ENCODE assay signal across 8 cellular contexts in genomic region chr3:57692404-57693191, GRCh38. TPM values are rescaled to one million over a fixed set of nuclear protein-coding genes. Genes with fewer than 3 reads are reported as not detected.
DNase-seq lines count a peak whose midpoint lies in the region; ATAC-seq and TF ChIP-seq lines count a peak whose summit lies in the region.

DENND6A (minus strand) TSS chr3:57693077; CDS start chr3:57693018, 59 bp downstream.

- no peaks in the 10 kb centered on the region for H3K36me3 ChIP-seq in CD4-positive, CD25-positive, alpha-beta regulatory T cell (ENCODE audit: control insufficient read depth, insufficient read depth, low read length)

- no peaks in the 10 kb centered on the region for H3K27me3 ChIP-seq in CD4-positive, CD25-positive, alpha-beta regulatory T cell (ENCODE audit: control insufficient read depth, insufficient read depth, low read length)
- no peaks in the 10 kb centered on the region for H3K27me3 ChIP-seq in dorsolateral prefrontal cortex

- TF ChIP-seq CTCF in dorsolateral prefrontal cortex (IDR thresholded peaks at IDR 0.05 in 54 of 56, conservative IDR thresholded peaks at IDR 0.05 in 2 of 56; ENCODE audit: low read depth in 1 of 56, partially characterized antibody in 56 of 56) (peak in 23 of 56 donors; percentile 8 to 59 (median 26)), lower leg skin (IDR thresholded peaks at IDR 0.05) (no peak)

- peak within 1 kb of the TSS; percentile 83 to 96 (median 87) for H3K27ac Mint-ChIP-seq in CD4-positive, CD25-positive, alpha-beta regulatory T cell
- peak within 1 kb of the TSS; percentile 92 for H3K27ac Mint-ChIP-seq in activated CD4-positive, alpha-beta memory T cell treated with anti-CD3 and anti-CD28 coated beads for 36 hours

- peaks cover 18 to 48% (median 29%) of the 10 kb centered on the region in 4 donors for H3K4me1 Mint-ChIP-seq in CD4-positive, CD25-positive, alpha-beta regulatory T cell
- peaks cover 35% of the 10 kb centered on the region for H3K4me1 Mint-ChIP-seq in activated CD4-positive, alpha-beta memory T cell treated with anti-CD3 and anti-CD28 coated beads for 36 hours (ENCODE audit: low read depth)

- WGBS in lower leg skin, 2 donors, result 1% methylated on average over 31 to 51 of the region's 77 CpGs

- peak; percentile 78 to 82 for ATAC-seq in CD4-positive, CD25-positive, alpha-beta regulatory T cell (ENCODE audit: low read depth in 2 of 2)
- ATAC-seq in GM19397 (IDR thresholded peaks at IDR 0.05; ENCODE audit: unreplicated experiment), result peak; percentile 91
- peak; percentile 76 for ATAC-seq in HG03565 (IDR thresholded peaks at IDR 0.05; ENCODE audit: unreplicated experiment)

- peaks cover 4% of the 10 kb centered on the region for H3K27me3 Mint-ChIP-seq in CD4-positive, CD25-positive, alpha-beta regulatory T cell
- no peaks in the 10 kb centered on the region for H3K27me3 Mint-ChIP-seq in activated CD4-positive, alpha-beta memory T cell treated with anti-CD3 and anti-CD28 coated beads for 36 hours

- DNase-seq in CD4-positive, CD25-positive, alpha-beta regulatory T cell, result peak; percentile 93 to 96 (median 94)
- peak; percentile 47 for DNase-seq in NCI-H82 treated with DMSO at 0.1 percent for 48 hours (lab: John Stamatoyannopoulos, UW; ENCODE audit: unreplicated experiment)
- DNase-seq in activated CD4-positive, alpha-beta memory T cell treated with anti-CD3 and anti-CD28 coated beads for 36 hours, result peak; percentile 97
- DNase-seq in dorsolateral prefrontal cortex, result peak; percentile 94 to 98 (median 96)
- peak; percentile 95 to 99 for DNase-seq in lower leg skin (ENCODE audit: low spot score in 2 of 2)
- DNase-seq in stimulated activated CD4-positive, alpha-beta T cell treated with anti-CD3 and anti-CD28 coated beads, Interleukin-4, amount 100 ng/mL, for 4 hours, result peak; percentile 94

- H3K4me3 Mint-ChIP-seq in CD4-positive, CD25-positive, alpha-beta regulatory T cell, result peak within 1 kb of the TSS; percentile 87 to 98 (median 93)
- peak within 1 kb of the TSS; percentile 81 for H3K4me3 Mint-ChIP-seq in activated CD4-positive, alpha-beta memory T cell treated with anti-CD3 and anti-CD28 coated beads for 36 hours

- H3K4me3 ChIP-seq in CD4-positive, CD25-positive, alpha-beta regulatory T cell (ENCODE audit: low read depth, low read length), result peak within 1 kb of the TSS; percentile 95
- H3K4me3 ChIP-seq in dorsolateral prefrontal cortex, result peak within 1 kb of the TSS; percentile 57 to 100 (median 95)
- peak within 1 kb of the TSS; percentile 94 for H3K4me3 ChIP-seq in lower leg skin (ENCODE audit: low read depth, poor library complexity, severe bottlenecking)

- peak in 1 of 2 donors; percentile 92 for TF ChIP-seq POLR2A in lower leg skin (IDR thresholded peaks at IDR 0.05)

- H3K4me1 ChIP-seq in CD4-positive, CD25-positive, alpha-beta regulatory T cell (ENCODE audit: control insufficient read depth, insufficient read depth, low read length, poor library complexity, severe bottlenecking), result peaks cover 40% of the 10 kb centered on the region

- no peaks in the 10 kb centered on the region for H3K36me3 Mint-ChIP-seq in CD4-positive, CD25-positive, alpha-beta regulatory T cell
- no peaks in the 10 kb centered on the region for H3K36me3 Mint-ChIP-seq in activated CD4-positive, alpha-beta memory T cell treated with anti-CD3 and anti-CD28 coated beads for 36 hours

- POLR2A ChIA-PET in activated CD4-positive, alpha-beta memory T cell treated with anti-CD3 and anti-CD28 coated beads for 36 hours (lab: Charles Lee), result interaction anchor here (0.6 to 2.4 kb wide), 5 partner anchors 64 to 136 kb away, joined by 3 to 17 read pairs (median 5); partner anchors contain the start of genes ARF4, PDE12 and SLMAP

- H3K27ac ChIP-seq in CD4-positive, CD25-positive, alpha-beta regulatory T cell (ENCODE audit: insufficient read depth, low read length, poor library complexity, severe bottlenecking), result peak within 1 kb of the TSS; percentile 92
- peak within 1 kb of the TSS; percentile 70 to 99 (median 97) for H3K27ac ChIP-seq in dorsolateral prefrontal cortex

- intact Hi-C loops in activated CD4-positive, alpha-beta memory T cell treated with anti-CD3 and anti-CD28 coated beads for 36 hours (cut with micrococcal nuclease), result loop anchor here (1.0 to 5.0 kb wide), 5 partner anchors 64 to 466 kb away; partner anchors contain the start of genes APPL1, ARF4, PDE12 and SLMAP
- intact Hi-C loops in dorsolateral prefrontal cortex (cut with DNase I), result loop anchor here (1.0 to 5.0 kb wide), 4 partner anchors 64 to 138 kb away; partner anchors contain the start of genes ARF4 (in 2 of the 2), SLMAP (in 2 of the 2) and PDE12 (in 1 of the 2)
- intact Hi-C loops in lower leg skin (cut with DNase I; ENCODE audit: low total_unique reads), result loop anchor here (5.0 kb wide), 1 partner anchor 65 kb away; the partner anchor contains the start of gene SLMAP

- no peaks in the 10 kb centered on the region for H3K9me3 Mint-ChIP-seq in CD4-positive, CD25-positive, alpha-beta regulatory T cell
- H3K9me3 Mint-ChIP-seq in activated CD4-positive, alpha-beta memory T cell treated with anti-CD3 and anti-CD28 coated beads for 36 hours, result no peaks in the 10 kb centered on the region

- CTCF ChIA-PET in activated CD4-positive, alpha-beta memory T cell treated with anti-CD3 and anti-CD28 coated beads for 36 hours (lab: Charles Lee), result no interaction called here

- H3K9me3 ChIP-seq in CD4-positive, CD25-positive, alpha-beta regulatory T cell (ENCODE audit: control insufficient read depth in 2 of 2, low read length in 2 of 2), result no peaks in the 10 kb centered on the region

RNA-seq across cellular contexts. Expression of gene DENND6A, which starts in this region (rescaled TPM):
- total RNA-seq in CD4-positive, CD25-positive, alpha-beta regulatory T cell, result 43.6 TPM
- polyA plus RNA-seq in CD4-positive, CD25-positive, alpha-beta regulatory T cell, result 10 to 100 TPM; 28.3 to 34.2 (median 31.6) TPM
- 10 to 100 TPM; 13.0 to 16.0 TPM for total RNA-seq in activated CD4-positive, alpha-beta memory T cell treated with anti-CD3 and anti-CD28 coated beads for 36 hours
- total RNA-seq in dorsolateral prefrontal cortex, result 10 to 100 TPM; 13.1 to 41.8 (median 28.0) TPM
- 10 to 100 TPM; 16.1 to 38.2 (median 24.7) TPM for total RNA-seq in lower leg skin

Comparison
In these comparisons a context has a peak if more than half of its experiments do, and no peak if none do; other contexts are left out.
1. Peak in every context shown above with its lines: DNase-seq, ATAC-seq, H3K4me3 ChIP-seq and H3K27ac ChIP-seq.
2. DNase-seq: peak in every context shown above with its lines; median percentile 97 in activated CD4-positive, alpha-beta memory T cell treated with anti-CD3 and anti-CD28 coated beads for 36 hours; 97 in lower leg skin; 96 in dorsolateral prefrontal cortex; 94 in CD4-positive, CD25-positive, alpha-beta regulatory T cell; 94 in stimulated activated CD4-positive, alpha-beta T cell treated with anti-CD3 and anti-CD28 coated beads, Interleukin-4, amount 100 ng/mL, for 4 hours; 47 in NCI-H82 treated with DMSO at 0.1 percent for 48 hours.